ENCODE assay signal across 10 cellular contexts in genomic region chr4:74975082-74975481, GRCh38. TPM values are rescaled to one million over a fixed set of nuclear protein-coding genes. Genes with fewer than 3 reads are reported as not detected.
"Had no signal": no experiment of that assay in that cellular context is flagged by ENCODE, and none has a peak within 500 bp of the region (broad histone marks: within the 10 kb centered on the region; RNA-seq: fewer than 3 reads in every experiment).

No MANE protein-coding gene starts in this region.

- FAIRE-seq: HepG2 had no signal

- ATAC-seq: HepG2 had no signal

- H3K27ac ChIP-seq: GM23248, HL-60, KMS-11 had no signal

- H3K4me2 ChIP-seq: KMS-11 had no signal

- H2AFZ ChIP-seq: GM23248 had no signal

- H3K9ac ChIP-seq: GM23248, KMS-11 had no signal

- H3K4me3 ChIP-seq: GM23248 had no signal

- DNase-seq: GM23248, GOT3, H9, HCEC 1CT, Karpas-422, KBM-7 had no signal

RNA-seq across cellular contexts. Expression of gene PARM1, which starts 42.2 kb away (rescaled TPM):
- total RNA-seq: GM23248, HepG2, HT1080 had no signal
- polyA plus RNA-seq: HepG2 had no signal
